21 cellular contexts compared by ENCODE assay signal in genomic region chr2:11988691-11989465, GRCh38.
"Had no signal": no experiment of that assay in that cellular context is flagged by ENCODE, and none has a peak within 500 bp of the region (broad histone marks: within the 10 kb centered on the region; RNA-seq: fewer than 3 reads in every experiment).

No MANE protein-coding gene starts in this region.

- DNase-seq: activated CD4-positive, alpha-beta memory T cell treated with anti-CD3 and anti-CD28 coated beads, Interleukin-2, amount 10 ng/mL, durations not matched to agents 7 days and 5 days; activated CD4-positive, alpha-beta T cell treated with anti-CD3 and anti-CD28 coated beads, Interleukin-2, amount 10 ng/mL, durations not matched to agents 24 days and 14 days; activated effector memory CD4-positive, alpha-beta T cell treated with anti-CD3 and anti-CD28 coated beads, Interleukin-2, amount 50 U/mL, for 16 hours; activated naive CD4-positive, alpha-beta T cell treated with anti-CD3 and anti-CD28 coated beads, Interleukin-2, amount 10 ng/mL, durations not matched to agents 7 days and 5 days; brain microvascular endothelial cell; central memory CD4-positive, alpha-beta T cell; dermis blood vessel endothelial cell; effector CD8-positive, alpha-beta T cell; kidney glomerular epithelial cell; retina; stimulated activated CD4-positive, alpha-beta T cell treated with anti-CD3 and anti-CD28 coated beads, Interleukin-4, amount 100 ng/mL, for 4 hours; stimulated activated naive CD8-positive, alpha-beta T cell treated with anti-CD3 and anti-CD28 coated beads, Interleukin-15, Interleukin-2, amounts not matched to agents 100 U/mL and 50 U/mL, for 24 hours; substantia nigra; tibial artery had no signal

- H3K27ac ChIP-seq: ascending aorta, brain microvascular endothelial cell, tibial artery, VCaP had no signal

- H3K27me3 Mint-ChIP-seq: activated CD4-positive, alpha-beta memory T cell treated with anti-CD3 and anti-CD28 coated beads, Interleukin-2, amount 10 ng/mL, durations not matched to agents 7 days and 5 days; progenitor cell of endocrine pancreas had no signal

- H3K27ac Mint-ChIP-seq: activated CD4-positive, alpha-beta memory T cell treated with anti-CD3 and anti-CD28 coated beads, Interleukin-2, amount 10 ng/mL, durations not matched to agents 7 days and 5 days; activated CD4-positive, alpha-beta T cell treated with anti-CD3 and anti-CD28 coated beads, Interleukin-2, amount 10 ng/mL, durations not matched to agents 24 days and 14 days; activated naive CD4-positive, alpha-beta T cell treated with anti-CD3 and anti-CD28 coated beads, Interleukin-2, amount 10 ng/mL, durations not matched to agents 7 days and 5 days; natural killer cell treated with Interleukin-12 subunit alpha and Interleukin-12 subunit beta and Interleukin-15 and Interleukin-18, amount 100 ng/mL, for 72 hours; progenitor cell of endocrine pancreas had no signal

- H3K9me3 Mint-ChIP-seq: activated CD4-positive, alpha-beta memory T cell treated with anti-CD3 and anti-CD28 coated beads, Interleukin-2, amount 10 ng/mL, durations not matched to agents 7 days and 5 days; activated naive CD4-positive, alpha-beta T cell treated with anti-CD3 and anti-CD28 coated beads, Interleukin-2, amount 10 ng/mL, durations not matched to agents 7 days and 5 days; natural killer cell treated with Interleukin-12 subunit alpha and Interleukin-12 subunit beta and Interleukin-15 and Interleukin-18, amount 100 ng/mL, for 72 hours had no signal

- H3K4me1 Mint-ChIP-seq: activated CD4-positive, alpha-beta memory T cell treated with anti-CD3 and anti-CD28 coated beads, Interleukin-2, amount 10 ng/mL, durations not matched to agents 7 days and 5 days; activated CD4-positive, alpha-beta T cell treated with anti-CD3 and anti-CD28 coated beads, Interleukin-2, amount 10 ng/mL, durations not matched to agents 24 days and 14 days; activated naive CD4-positive, alpha-beta T cell treated with anti-CD3 and anti-CD28 coated beads, Interleukin-2, amount 10 ng/mL, durations not matched to agents 7 days and 5 days had no signal

- FAIRE-seq: urothelium cell line had no signal

- H3K9me3 ChIP-seq: ascending aorta, tibial artery had no signal

- H3K4me3 Mint-ChIP-seq: activated CD4-positive, alpha-beta memory T cell treated with anti-CD3 and anti-CD28 coated beads, Interleukin-2, amount 10 ng/mL, durations not matched to agents 7 days and 5 days; activated CD4-positive, alpha-beta T cell treated with anti-CD3 and anti-CD28 coated beads, Interleukin-2, amount 10 ng/mL, durations not matched to agents 24 days and 14 days; activated naive CD4-positive, alpha-beta T cell treated with anti-CD3 and anti-CD28 coated beads, Interleukin-2, amount 10 ng/mL, durations not matched to agents 7 days and 5 days; natural killer cell treated with Interleukin-12 subunit alpha and Interleukin-12 subunit beta and Interleukin-15 and Interleukin-18, amount 100 ng/mL, for 72 hours had no signal

- H3K4me3 ChIP-seq: ascending aorta, tibial artery had no signal

- ATAC-seq: activated CD4-positive, CD25-positive, alpha-beta regulatory T cell treated with anti-CD3 and anti-CD28 coated beads, Interleukin-2, amount 50 U/mL, for 24 hours; esophagus mucosa; natural killer cell treated with Interleukin-12 subunit alpha and Interleukin-12 subunit beta and Interleukin-15 and Interleukin-18, amount 100 ng/mL, for 72 hours; stimulated activated naive CD8-positive, alpha-beta T cell treated with anti-CD3 and anti-CD28 coated beads, Interleukin-15, Interleukin-2, amounts not matched to agents 100 U/mL and 50 U/mL, for 24 hours had no signal

- H3K36me3 ChIP-seq: ascending aorta, brain microvascular endothelial cell, tibial artery had no signal

- H3K4me1 ChIP-seq: ascending aorta, tibial artery had no signal

- H3K27me3 ChIP-seq: ascending aorta, brain microvascular endothelial cell had no signal

- H3K36me3 Mint-ChIP-seq: activated naive CD4-positive, alpha-beta T cell treated with anti-CD3 and anti-CD28 coated beads, Interleukin-2, amount 10 ng/mL, durations not matched to agents 7 days and 5 days had no signal
